28 cellular contexts compared by ENCODE assay signal in the genomic region with DNA sequence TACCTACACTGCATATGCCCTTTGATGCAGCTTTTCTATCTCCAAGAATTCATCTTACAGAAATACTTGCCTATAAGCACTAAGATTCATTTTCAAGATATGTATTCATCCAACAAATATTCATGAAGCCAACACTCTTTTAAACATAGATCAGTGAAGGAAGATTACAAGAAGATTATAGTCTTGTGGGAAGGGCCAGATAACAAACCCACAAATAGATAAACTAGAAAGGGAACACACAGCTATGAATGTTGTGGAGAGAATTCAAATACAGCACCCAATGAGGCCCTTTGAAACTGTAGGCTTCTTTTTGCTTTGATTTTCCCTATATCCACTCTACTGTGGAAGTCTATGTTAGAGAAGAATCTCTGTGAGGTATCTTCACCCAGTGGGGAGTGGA.
"Had no signal": no experiment of that assay in that cellular context is flagged by ENCODE, and none has a peak within 500 bp of the region (broad histone marks: within the 10 kb centered on the region; RNA-seq: fewer than 3 reads in every experiment).

No MANE protein-coding gene starts in this region.

- H3K36me3 ChIP-seq: ascending aorta, esophagus muscularis mucosa, gastroesophageal sphincter, heart right ventricle, WERI-Rb-1 had no signal

- ATAC-seq: activated CD4-positive, CD25-positive, alpha-beta regulatory T cell treated with anti-CD3 and anti-CD28 coated beads, Interleukin-2, amount 50 U/mL, for 24 hours; activated CD8-positive, alpha-beta T cell treated with anti-CD3 and anti-CD28 coated beads for 36 hours; activated T-cell treated with anti-CD3 and anti-CD28 coated beads, Interleukin-2, amount 50 U/mL, for 4 hours; activated T-helper 17 cell treated with anti-CD3 and anti-CD28 coated beads, Interleukin-2, amount 50 U/mL, for 72 hours; effector memory CD8-positive, alpha-beta T cell; gastroesophageal sphincter; heart right ventricle; T-helper 17 cell had no signal

- H3K27me3 ChIP-seq: ascending aorta, esophagus muscularis mucosa, gastroesophageal sphincter, heart right ventricle had no signal

- DNase-seq: activated B cell treated with CpG ODN at 0.5 μM for 24 hours; activated CD4-positive, alpha-beta T cell treated with anti-CD3 and anti-CD28 coated beads for 48 hours; activated CD4-positive, alpha-beta T cell treated with anti-CD3 and anti-CD28 coated beads, Interleukin-2, amount 50 U/mL, for 1 hour; activated CD4-positive, alpha-beta T cell treated with anti-CD3 and anti-CD28 coated beads, Interleukin-2, amount 50 U/mL, for 48 hours; activated CD8-positive, alpha-beta memory T cell treated with anti-CD3 and anti-CD28 coated beads for 24 hours; activated CD8-positive, alpha-beta T cell treated with anti-CD3 and anti-CD28 coated beads for 36 hours; activated effector memory CD4-positive, alpha-beta T cell treated with Interleukin-2 at 50 U/mL for 16 hours; activated gamma-delta T cell treated with Interleukin-2 at 50 U/mL for 16 hours; activated naive CD4-positive, alpha-beta T cell treated with anti-CD3 and anti-CD28 coated beads, Interleukin-2, amount 50 U/mL, for 16 hours; activated naive CD4-positive, alpha-beta T cell treated with Interleukin-2 at 50 U/mL for 16 hours; activated T-cell treated with anti-CD3 and anti-CD28 coated beads, Interleukin-2, amount 50 U/mL, for 4 hours; amygdala; caudate nucleus; cortex of kidney; dermis blood vessel endothelial cell; effector CD4-positive, alpha-beta T cell; effector memory CD8-positive, alpha-beta T cell; erythroblast; heart right ventricle; T-helper 1 cell; T-helper 17 cell; T1000; WERI-Rb-1 had no signal

- H3K9me3 ChIP-seq: ascending aorta, esophagus muscularis mucosa, gastroesophageal sphincter had no signal

- H3K4me1 ChIP-seq: ascending aorta, esophagus muscularis mucosa, gastroesophageal sphincter, heart right ventricle had no signal

- H3K4me3 ChIP-seq: ascending aorta, esophagus muscularis mucosa, gastroesophageal sphincter, heart right ventricle had no signal

- H3K27ac ChIP-seq: ascending aorta, esophagus muscularis mucosa, gastroesophageal sphincter, heart right ventricle, WERI-Rb-1 had no signal
